Comparison of ENCODE assay signal across 23 cellular contexts in genomic region chr9:112881366-112881765, GRCh38. TPM values are rescaled to one million over a fixed set of nuclear protein-coding genes. Genes with fewer than 3 reads are reported as not detected.
DNase-seq lines count a peak whose midpoint lies in the region; FAIRE-seq and TF ChIP-seq lines count a peak whose summit lies in the region.
"Had no signal": no experiment of that assay in that cellular context is flagged by ENCODE, and none has a peak within 500 bp of the region (broad histone marks: within the 10 kb centered on the region; RNA-seq: fewer than 3 reads in every experiment).

No MANE protein-coding gene starts in this region.

- no peaks in the 10 kb centered on the region for H3K36me3 Mint-ChIP-seq in activated T-helper 2 cell treated with anti-CD3 and anti-CD28 coated beads, Interferon-gamma antibody, Interleukin-2, Interleukin-4, amounts not matched to agents 10 μg/mL and 5 μg/mL and 100 μg/mL, durations not matched to agents 14 hours and 24 hours and 36 hours (ENCODE audit: low read depth)
- H3K36me3 Mint-ChIP-seq: stimulated activated effector memory CD8-positive, alpha-beta T cell treated with anti-CD3 and anti-CD28 coated beads, Interleukin-12 subunit alpha, Interleukin-12 subunit beta, amount 100 ng/mL, for 72 hours had no signal

- H3K4me3 ChIP-seq in MG63 (no peak overlapping the region), bronchial epithelial cell (ENCODE audit: low read depth, low read length) (no peak overlapping the region)
- H3K4me3 ChIP-seq: sigmoid colon had no signal

- no peaks in the 10 kb centered on the region for H3K27me3 ChIP-seq in MG63
- no peaks in the 10 kb centered on the region for H3K27me3 ChIP-seq in bronchial epithelial cell (ENCODE audit: control insufficient read depth, insufficient read depth, low read length)
- H3K27me3 ChIP-seq: sigmoid colon had no signal

- intact Hi-C loops in activated T-helper 2 cell treated with anti-CD3 and anti-CD28 coated beads, Interferon-gamma antibody, Interleukin-2, Interleukin-4, amounts not matched to agents 10 μg/mL and 5 μg/mL and 100 μg/mL, durations not matched to agents 14 hours and 24 hours and 36 hours (cut with micrococcal nuclease), result no loop called here

- no peak overlapping the region for H3K4me3 Mint-ChIP-seq in activated T-helper 2 cell treated with anti-CD3 and anti-CD28 coated beads, Interferon-gamma antibody, Interleukin-2, Interleukin-4, amounts not matched to agents 10 μg/mL and 5 μg/mL and 100 μg/mL, durations not matched to agents 14 hours and 24 hours and 36 hours (ENCODE audit: low read depth)
- H3K4me3 Mint-ChIP-seq: activated CD4-positive, alpha-beta memory T cell treated with anti-CD3 and anti-CD28 coated beads for 36 hours; activated naive CD8-positive, alpha-beta T cell treated with anti-CD3 and anti-CD28 coated beads, Interleukin-2, amount 50 U/mL, for 24 hours; activated T-cell treated with anti-CD3 and anti-CD28 coated beads, Interleukin-2, amount 50 U/mL, for 72 hours; dendritic cell treated with granulocyte-macrophage colony-stimulating factor and Interleukin-4, amounts not matched to agents 40 ng/mL and 50 ng/mL, for 4 days; stimulated activated effector memory CD8-positive, alpha-beta T cell treated with anti-CD3 and anti-CD28 coated beads, Interleukin-12 subunit alpha, Interleukin-12 subunit beta, amount 100 ng/mL, for 72 hours had no signal

- no peaks in the 10 kb centered on the region for H3K9me3 Mint-ChIP-seq in activated T-helper 2 cell treated with anti-CD3 and anti-CD28 coated beads, Interferon-gamma antibody, Interleukin-2, Interleukin-4, amounts not matched to agents 10 μg/mL and 5 μg/mL and 100 μg/mL, durations not matched to agents 14 hours and 24 hours and 36 hours
- H3K9me3 Mint-ChIP-seq: activated CD4-positive, alpha-beta memory T cell treated with anti-CD3 and anti-CD28 coated beads for 36 hours; activated naive CD8-positive, alpha-beta T cell treated with anti-CD3 and anti-CD28 coated beads, Interleukin-2, amount 50 U/mL, for 24 hours; activated T-cell treated with anti-CD3 and anti-CD28 coated beads, Interleukin-2, amount 50 U/mL, for 72 hours; dendritic cell treated with granulocyte-macrophage colony-stimulating factor and Interleukin-4, amounts not matched to agents 40 ng/mL and 50 ng/mL, for 4 days; stimulated activated effector memory CD8-positive, alpha-beta T cell treated with anti-CD3 and anti-CD28 coated beads, Interleukin-12 subunit alpha, Interleukin-12 subunit beta, amount 100 ng/mL, for 72 hours had no signal

- H3K36me3 ChIP-seq in MG63 (peaks cover 22% of the 10 kb centered on the region), bronchial epithelial cell (ENCODE audit: control insufficient read depth, insufficient read depth, low read length) (no peaks in the 10 kb centered on the region)

- no peak for FAIRE-seq in bronchial epithelial cell (lab: Jason Lieb, UNC)
- FAIRE-seq: urothelium cell line had no signal

- no peak for TF ChIP-seq CTCF in bronchial epithelial cell (IDR thresholded peaks at IDR 0.05; ENCODE audit: insufficient read depth, low read length, severe bottlenecking)

- H3K9me3 ChIP-seq in MG63, result peaks cover 22% of the 10 kb centered on the region
- H3K9me3 ChIP-seq: sigmoid colon had no signal

- H3K27me3 Mint-ChIP-seq in activated T-helper 2 cell treated with anti-CD3 and anti-CD28 coated beads, Interferon-gamma antibody, Interleukin-2, Interleukin-4, amounts not matched to agents 10 μg/mL and 5 μg/mL and 100 μg/mL, durations not matched to agents 14 hours and 24 hours and 36 hours (ENCODE audit: low read depth), result peaks cover 8% of the 10 kb centered on the region
- H3K27me3 Mint-ChIP-seq: activated CD4-positive, alpha-beta memory T cell treated with anti-CD3 and anti-CD28 coated beads for 36 hours; activated naive CD8-positive, alpha-beta T cell treated with anti-CD3 and anti-CD28 coated beads, Interleukin-2, amount 50 U/mL, for 24 hours; dendritic cell treated with granulocyte-macrophage colony-stimulating factor and Interleukin-4, amounts not matched to agents 40 ng/mL and 50 ng/mL, for 4 days had no signal

- DNase-seq in Daoy (ENCODE audit: low read depth) (peak; percentile 54), MG63 (peak; percentile 99), bronchial epithelial cell (ENCODE audit: low read depth) (peak; percentile 78), mesenteric fat pad (ENCODE audit: low spot score) (peak; percentile 53), NCI-H1105 treated with DMSO at 0.1 percent for 48 hours (lab: John Stamatoyannopoulos, UW) (no peak), GM03348 (ENCODE audit: low spot score) (no peak)
- DNase-seq in activated T-helper 2 cell treated with anti-CD3 and anti-CD28 coated beads, Interferon-gamma antibody, Interleukin-2, Interleukin-4, amounts not matched to agents 10 μg/mL and 5 μg/mL and 100 μg/mL, durations not matched to agents 14 hours and 24 hours and 36 hours (ENCODE audit: low spot score), result no peak
- DNase-seq in activated CD8-positive, alpha-beta memory T cell treated with anti-CD3 and anti-CD28 coated beads, Interleukin-2, amount 50 U/mL, for 4 hours, result no peak
- DNase-seq: activated CD4-positive, alpha-beta memory T cell treated with anti-CD3 and anti-CD28 coated beads for 36 hours; activated naive CD8-positive, alpha-beta T cell treated with anti-CD3 and anti-CD28 coated beads, Interleukin-2, amount 50 U/mL, for 24 hours; activated T-cell treated with anti-CD3 and anti-CD28 coated beads, Interleukin-2, amount 50 U/mL, for 72 hours; AML-193; DMS153; GOT3; KG1; mesendoderm; NCI-H1417 treated with DMSO at 0.1 percent for 48 hours; NCI-H446; sigmoid colon had no signal

- H3K27ac Mint-ChIP-seq in activated T-helper 2 cell treated with anti-CD3 and anti-CD28 coated beads, Interferon-gamma antibody, Interleukin-2, Interleukin-4, amounts not matched to agents 10 μg/mL and 5 μg/mL and 100 μg/mL, durations not matched to agents 14 hours and 24 hours and 36 hours, result no peak overlapping the region
- H3K27ac Mint-ChIP-seq: activated CD4-positive, alpha-beta memory T cell treated with anti-CD3 and anti-CD28 coated beads for 36 hours; activated naive CD8-positive, alpha-beta T cell treated with anti-CD3 and anti-CD28 coated beads, Interleukin-2, amount 50 U/mL, for 24 hours; activated T-cell treated with anti-CD3 and anti-CD28 coated beads, Interleukin-2, amount 50 U/mL, for 72 hours; dendritic cell treated with granulocyte-macrophage colony-stimulating factor and Interleukin-4, amounts not matched to agents 40 ng/mL and 50 ng/mL, for 4 days; stimulated activated effector memory CD8-positive, alpha-beta T cell treated with anti-CD3 and anti-CD28 coated beads, Interleukin-12 subunit alpha, Interleukin-12 subunit beta, amount 100 ng/mL, for 72 hours had no signal

- no peaks in the 10 kb centered on the region for H3K4me1 Mint-ChIP-seq in activated T-helper 2 cell treated with anti-CD3 and anti-CD28 coated beads, Interferon-gamma antibody, Interleukin-2, Interleukin-4, amounts not matched to agents 10 μg/mL and 5 μg/mL and 100 μg/mL, durations not matched to agents 14 hours and 24 hours and 36 hours (ENCODE audit: low read depth)
- H3K4me1 Mint-ChIP-seq: activated naive CD8-positive, alpha-beta T cell treated with anti-CD3 and anti-CD28 coated beads, Interleukin-2, amount 50 U/mL, for 24 hours; stimulated activated effector memory CD8-positive, alpha-beta T cell treated with anti-CD3 and anti-CD28 coated beads, Interleukin-12 subunit alpha, Interleukin-12 subunit beta, amount 100 ng/mL, for 72 hours had no signal

RNA-seq across cellular contexts. Expression of gene SLC46A2, which starts 9.3 kb away (rescaled TPM):
- total RNA-seq in Daoy (2014; rRNA removed; shearing (Covaris generic)), result not detected in 2 replicates
- total RNA-seq in MG63 (2014; rRNA removed; shearing (Covaris generic); ENCODE audit: low replicate concordance), result not detected in 2 replicates
- total RNA-seq in bronchial epithelial cell (not detected in 2 replicates), mesenteric fat pad (0.35 TPM)
- total RNA-seq in activated T-helper 2 cell treated with anti-CD3 and anti-CD28 coated beads, Interferon-gamma antibody, Interleukin-2, Interleukin-4, amounts not matched to agents 10 μg/mL and 5 μg/mL and 100 μg/mL, durations not matched to agents 14 hours and 24 hours and 36 hours, result not detected in 2 replicates
- total RNA-seq: activated CD4-positive, alpha-beta memory T cell treated with anti-CD3 and anti-CD28 coated beads for 36 hours; activated T-cell treated with anti-CD3 and anti-CD28 coated beads, Interleukin-2, amount 50 U/mL, for 72 hours; fibroblast of villous mesenchyme had no signal

Comparison
In these comparisons a context has a peak if more than half of its experiments do, and no peak if none do; other contexts are left out.
1. DNase-seq: peak in Daoy (single experiment), MG63 (single experiment), bronchial epithelial cell (single experiment) and mesenteric fat pad (single experiment); none in NCI-H1105 treated with DMSO at 0.1 percent for 48 hours (single experiment), activated T-helper 2 cell treated with anti-CD3 and anti-CD28 coated beads, Interferon-gamma antibody, Interleukin-2, Interleukin-4, amounts not matched to agents 10 μg/mL and 5 μg/mL and 100 μg/mL, durations not matched to agents 14 hours and 24 hours and 36 hours (single experiment), GM03348 (single experiment) and activated CD8-positive, alpha-beta memory T cell treated with anti-CD3 and anti-CD28 coated beads, Interleukin-2, amount 50 U/mL, for 4 hours (single experiment).